8 cellular contexts compared by ENCODE assay signal in the genomic region with DNA sequence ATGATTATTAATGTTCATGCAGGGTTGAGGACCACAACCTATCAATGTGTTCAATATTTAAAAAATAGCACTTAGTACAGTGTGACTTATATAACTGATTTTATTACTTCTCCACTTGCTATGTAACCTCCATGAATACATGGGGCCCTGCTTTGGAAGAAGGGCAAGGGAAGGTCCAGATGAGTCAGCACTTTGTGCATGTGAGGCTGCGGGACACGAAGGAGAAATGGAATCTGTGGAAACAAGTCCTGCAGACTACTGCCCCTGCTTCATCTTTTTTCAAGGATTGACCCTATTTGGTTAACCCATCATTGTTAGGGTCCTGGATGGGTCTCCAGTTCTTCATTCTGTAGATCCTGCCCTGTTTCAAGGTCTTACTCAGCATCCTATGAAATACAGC.
DNase-seq lines count a peak whose midpoint lies in the region; ATAC-seq and TF ChIP-seq lines count a peak whose summit lies in the region.

No MANE protein-coding gene starts in this region.

- POLR2A ChIA-PET in HEK293T (lab: Yijun Ruan, JAX), result interaction anchor here (0.6 kb wide), 1 partner anchor 37 kb away, joined by 3 read pairs; no protein-coding TSS in a partner anchor

- no peak for ATAC-seq in HG02610 (IDR thresholded peaks at IDR 0.05; ENCODE audit: unreplicated experiment)

- CTCF ChIA-PET in HEK293T (lab: Yijun Ruan, JAX), result no interaction called here

- DNase-seq in AG08395 (ENCODE audit: low spot score) (peak; percentile 75), HEK293T (ENCODE audit: extremely low spot score) (peak; percentile 22), amniotic epithelial cell (ENCODE audit: low read depth) (peak; percentile 88), kidney tubule cell (ENCODE audit: low spot score) (peak; percentile 49), NCI-H187 treated with DMSO at 0.1 percent for 48 hours (lab: John Stamatoyannopoulos, UW) (no peak), foreskin melanocyte (no peak)
- DNase-seq in stimulated activated CD4-positive, alpha-beta T cell treated with anti-CD3 and anti-CD28 coated beads, Interleukin-2, amount 100 ng/mL, for 24 hours, result no peak

TF ChIP-seq in HEK293T, 16 proteins besides CTCF, POLR2A, EP300 and RAD21:
- TF ChIP-seq ELF4 (IDR thresholded peaks at IDR 0.05) (no peak), L3MBTL2 (conservative IDR thresholded peaks at IDR 0.05) (peak; percentile 57), HDGF (IDR thresholded peaks at IDR 0.05; ENCODE audit: borderline replicate concordance) (no peak), LEF1 (IDR thresholded peaks at IDR 0.05; ENCODE audit: borderline replicate concordance) (no peak)

Comparison
In these comparisons a context has a peak if more than half of its experiments do, and no peak if none do; other contexts are left out.
1. DNase-seq: peak in AG08395 (single experiment), HEK293T (single experiment), amniotic epithelial cell (single experiment) and kidney tubule cell (single experiment); none in NCI-H187 treated with DMSO at 0.1 percent for 48 hours (single experiment), stimulated activated CD4-positive, alpha-beta T cell treated with anti-CD3 and anti-CD28 coated beads, Interleukin-2, amount 100 ng/mL, for 24 hours (0 of 2) and foreskin melanocyte (single experiment).